In genomic region chr18:63099848-63100625, GRCh38 we compare ENCODE assay signal across 8 cellular contexts.
DNase-seq lines count a peak whose midpoint lies in the region; ATAC-seq and TF ChIP-seq lines count a peak whose summit lies in the region.

No MANE protein-coding gene starts in this region.

- H3K9me3 Mint-ChIP-seq in naive thymus-derived CD4-positive, alpha-beta T cell: peaks cover 0 to 9% (median 0%) of the 10 kb centered on the region in 11 donors

- H3K4me3 ChIP-seq in naive thymus-derived CD4-positive, alpha-beta T cell (ENCODE audit: low read length): no peak overlapping the region
- no peak overlapping the region for H3K4me3 ChIP-seq in BE2C (ENCODE audit: low read depth, low read length)

- CTCF ChIA-PET in naive thymus-derived CD4-positive, alpha-beta T cell (lab: Charles Lee): no interaction called here

- no peaks in the 10 kb centered on the region for H3K36me3 ChIP-seq in naive thymus-derived CD4-positive, alpha-beta T cell (ENCODE audit: control insufficient read depth in 2 of 3, insufficient read depth in 3 of 3, low read length in 3 of 3)
- H3K36me3 ChIP-seq in BE2C: no peaks in the 10 kb centered on the region

- no peak for TF ChIP-seq CTCF in BE2C (IDR thresholded peaks at IDR 0.05; ENCODE audit: low read depth, low read length)

- H3K36me3 Mint-ChIP-seq in naive thymus-derived CD4-positive, alpha-beta T cell: peaks cover 0 to 14% (median 0%) of the 10 kb centered on the region in 5 donors

- intact Hi-C loops in naive thymus-derived CD4-positive, alpha-beta T cell (cut with micrococcal nuclease): loop anchor here (2.0 to 5.0 kb wide), 3 partner anchors 21 to 113 kb away; no protein-coding TSS in a partner anchor

- H3K4me1 Mint-ChIP-seq in naive thymus-derived CD4-positive, alpha-beta T cell: peaks cover 47 to 65% (median 58%) of the 10 kb centered on the region in 7 donors

- POLR2A ChIA-PET in naive thymus-derived CD4-positive, alpha-beta T cell (lab: Charles Lee): interaction anchor here (0.6 to 1.1 kb wide), 3 partner anchors 18 to 360 kb away, joined by 3 read pairs; no protein-coding TSS in a partner anchor

- no peak overlapping the region for H3K27ac ChIP-seq in naive thymus-derived CD4-positive, alpha-beta T cell (ENCODE audit: low read depth, low read length)

- peak; percentile 66 for DNase-seq in OCI-M1 (lab: John Stamatoyannopoulos, UW)
- DNase-seq in naive thymus-derived CD4-positive, alpha-beta T cell: no peak
- DNase-seq in foreskin melanocyte: no peak
- DNase-seq in BE2C: no peak
- no peak for DNase-seq in NCI-H1694 treated with DMSO at 0.1 percent for 48 hours (lab: John Stamatoyannopoulos, UW)
- no peak for DNase-seq in EL

- peak overlapping the region in 9 of 10 donors; percentile 3 to 80 (median 72) for H3K4me3 Mint-ChIP-seq in naive thymus-derived CD4-positive, alpha-beta T cell

- H3K27me3 ChIP-seq in naive thymus-derived CD4-positive, alpha-beta T cell (ENCODE audit: control insufficient read depth in 2 of 2, insufficient read depth in 2 of 2, low read length in 2 of 2): no peaks in the 10 kb centered on the region
- no peaks in the 10 kb centered on the region for H3K27me3 ChIP-seq in BE2C

- peaks cover 23 to 30% of the 10 kb centered on the region in 2 donors for H3K4me1 ChIP-seq in naive thymus-derived CD4-positive, alpha-beta T cell (ENCODE audit: control insufficient read depth in 2 of 2, insufficient read depth in 2 of 2, low read length in 2 of 2)
- H3K4me1 ChIP-seq in BE2C: peaks cover 14% of the 10 kb centered on the region

- ATAC-seq in GM18868 (IDR thresholded peaks at IDR 0.05; ENCODE audit: unreplicated experiment): peak; percentile 30
- peak; percentile 60 for ATAC-seq in HG02938 (IDR thresholded peaks at IDR 0.05; ENCODE audit: unreplicated experiment)
- ATAC-seq in naive thymus-derived CD4-positive, alpha-beta T cell: peak; percentile 45

- peak overlapping the region in 6 of 9 donors; percentile 1 to 53 (median 28) for H3K27ac Mint-ChIP-seq in naive thymus-derived CD4-positive, alpha-beta T cell

- H3K9me3 ChIP-seq in naive thymus-derived CD4-positive, alpha-beta T cell (ENCODE audit: control insufficient read depth in 2 of 3, low read length in 3 of 3): no peaks in the 10 kb centered on the region
- H3K9me3 ChIP-seq in BE2C: no peaks in the 10 kb centered on the region

- peaks cover 0 to 30% (median 0%) of the 10 kb centered on the region in 5 donors for H3K27me3 Mint-ChIP-seq in naive thymus-derived CD4-positive, alpha-beta T cell
